2 cellular contexts compared by ENCODE assay signal in the genomic region with DNA sequence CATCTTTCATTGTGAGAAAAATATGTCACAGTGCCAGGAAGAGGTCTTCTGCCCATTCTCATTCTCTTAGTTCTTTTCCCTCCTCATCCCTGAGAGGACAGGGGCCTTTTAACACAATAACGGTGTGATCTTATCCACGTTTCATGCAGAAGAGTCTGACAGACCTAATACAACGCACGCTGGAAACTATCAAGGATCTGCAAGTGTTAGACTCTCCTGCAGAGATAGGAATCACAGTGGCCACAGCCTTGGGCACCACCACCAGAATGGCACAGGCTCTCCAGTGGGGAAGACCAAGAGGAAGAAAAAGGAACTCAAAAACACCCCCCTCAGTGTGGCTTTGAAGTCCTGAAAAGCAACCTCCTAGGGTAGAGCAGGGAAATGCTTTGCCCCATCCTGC.
TF ChIP-seq lines count a peak whose summit lies in the region.

No MANE protein-coding gene starts in this region.

TF ChIP-seq in SK-N-SH, 30 proteins besides CTCF, POLR2A, EP300 and RAD21 (continued from another document):
- TF ChIP-seq TEAD4 (IDR thresholded peaks at IDR 0.05; ENCODE audit: borderline replicate concordance, insufficient read depth) (no peak), SIN3A (IDR thresholded peaks at IDR 0.05; ENCODE audit: borderline replicate concordance, low read depth, low read length) (no peak), FOXM1 (IDR thresholded peaks at IDR 0.05; ENCODE audit: low read depth) (no peak), POLR2AphosphoS5 (IDR thresholded peaks at IDR 0.05; ENCODE audit: low read depth, low read length) (no peak), MXI1 (IDR thresholded peaks at IDR 0.05; ENCODE audit: low read depth, low read length) (peak; percentile 67; the same call in 1 of the 2 replicates), RCOR1 (IDR thresholded peaks at IDR 0.05; ENCODE audit: low read length) (no peak; the same call in 1 of the 2 replicates), RFX5 (IDR thresholded peaks at IDR 0.05; ENCODE audit: low read length) (no peak), NFIC (IDR thresholded peaks at IDR 0.05; ENCODE audit: borderline replicate concordance) (no peak), CHD2 (IDR thresholded peaks at IDR 0.05; ENCODE audit: low read length, partially characterized antibody) (no peak), ELF1 (IDR thresholded peaks at IDR 0.05) (no peak), GATA2 (CRISPR knock-in tag; IDR thresholded peaks at IDR 0.05) (peak; percentile 89), TAF1 (IDR thresholded peaks at IDR 0.05; ENCODE audit: borderline replicate concordance, low read depth, low read length) (no peak)
- TF ChIP-seq, protein P1, sequence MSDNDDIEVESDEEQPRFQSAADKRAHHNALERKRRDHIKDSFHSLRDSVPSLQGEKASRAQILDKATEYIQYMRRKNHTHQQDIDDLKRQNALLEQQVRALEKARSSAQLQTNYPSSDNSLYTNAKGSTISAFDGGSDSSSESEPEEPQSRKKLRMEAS (IDR thresholded peaks at IDR 0.05; ENCODE audit: low read depth), result no peak
- TF ChIP-seq, protein P2, sequence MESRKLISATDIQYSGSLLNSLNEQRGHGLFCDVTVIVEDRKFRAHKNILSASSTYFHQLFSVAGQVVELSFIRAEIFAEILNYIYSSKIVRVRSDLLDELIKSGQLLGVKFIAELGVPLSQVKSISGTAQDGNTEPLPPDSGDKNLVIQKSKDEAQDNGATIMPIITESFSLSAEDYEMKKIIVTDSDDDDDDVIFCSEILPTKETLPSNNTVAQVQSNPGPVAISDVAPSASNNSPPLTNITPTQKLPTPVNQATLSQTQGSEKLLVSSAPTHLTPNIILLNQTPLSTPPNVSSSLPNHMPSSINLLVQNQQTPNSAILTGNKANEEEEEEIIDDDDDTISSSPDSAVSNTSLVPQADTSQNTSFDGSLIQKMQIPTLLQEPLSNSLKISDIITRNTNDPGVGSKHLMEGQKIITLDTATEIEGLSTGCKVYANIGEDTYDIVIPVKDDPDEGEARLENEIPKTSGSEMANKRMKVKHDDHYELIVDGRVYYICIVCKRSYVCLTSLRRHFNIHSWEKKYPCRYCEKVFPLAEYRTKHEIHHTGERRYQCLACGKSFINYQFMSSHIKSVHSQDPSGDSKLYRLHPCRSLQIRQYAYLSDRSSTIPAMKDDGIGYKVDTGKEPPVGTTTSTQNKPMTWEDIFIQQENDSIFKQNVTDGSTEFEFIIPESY (IDR thresholded peaks at IDR 0.05; ENCODE audit: borderline replicate concordance, low read depth), result no peak
- TF ChIP-seq, protein P3, sequence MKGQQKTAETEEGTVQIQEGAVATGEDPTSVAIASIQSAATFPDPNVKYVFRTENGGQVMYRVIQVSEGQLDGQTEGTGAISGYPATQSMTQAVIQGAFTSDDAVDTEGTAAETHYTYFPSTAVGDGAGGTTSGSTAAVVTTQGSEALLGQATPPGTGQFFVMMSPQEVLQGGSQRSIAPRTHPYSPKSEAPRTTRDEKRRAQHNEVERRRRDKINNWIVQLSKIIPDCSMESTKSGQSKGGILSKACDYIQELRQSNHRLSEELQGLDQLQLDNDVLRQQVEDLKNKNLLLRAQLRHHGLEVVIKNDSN (IDR thresholded peaks at IDR 0.05; ENCODE audit: borderline replicate concordance, low read depth), result no peak
- TF ChIP-seq, protein P4, sequence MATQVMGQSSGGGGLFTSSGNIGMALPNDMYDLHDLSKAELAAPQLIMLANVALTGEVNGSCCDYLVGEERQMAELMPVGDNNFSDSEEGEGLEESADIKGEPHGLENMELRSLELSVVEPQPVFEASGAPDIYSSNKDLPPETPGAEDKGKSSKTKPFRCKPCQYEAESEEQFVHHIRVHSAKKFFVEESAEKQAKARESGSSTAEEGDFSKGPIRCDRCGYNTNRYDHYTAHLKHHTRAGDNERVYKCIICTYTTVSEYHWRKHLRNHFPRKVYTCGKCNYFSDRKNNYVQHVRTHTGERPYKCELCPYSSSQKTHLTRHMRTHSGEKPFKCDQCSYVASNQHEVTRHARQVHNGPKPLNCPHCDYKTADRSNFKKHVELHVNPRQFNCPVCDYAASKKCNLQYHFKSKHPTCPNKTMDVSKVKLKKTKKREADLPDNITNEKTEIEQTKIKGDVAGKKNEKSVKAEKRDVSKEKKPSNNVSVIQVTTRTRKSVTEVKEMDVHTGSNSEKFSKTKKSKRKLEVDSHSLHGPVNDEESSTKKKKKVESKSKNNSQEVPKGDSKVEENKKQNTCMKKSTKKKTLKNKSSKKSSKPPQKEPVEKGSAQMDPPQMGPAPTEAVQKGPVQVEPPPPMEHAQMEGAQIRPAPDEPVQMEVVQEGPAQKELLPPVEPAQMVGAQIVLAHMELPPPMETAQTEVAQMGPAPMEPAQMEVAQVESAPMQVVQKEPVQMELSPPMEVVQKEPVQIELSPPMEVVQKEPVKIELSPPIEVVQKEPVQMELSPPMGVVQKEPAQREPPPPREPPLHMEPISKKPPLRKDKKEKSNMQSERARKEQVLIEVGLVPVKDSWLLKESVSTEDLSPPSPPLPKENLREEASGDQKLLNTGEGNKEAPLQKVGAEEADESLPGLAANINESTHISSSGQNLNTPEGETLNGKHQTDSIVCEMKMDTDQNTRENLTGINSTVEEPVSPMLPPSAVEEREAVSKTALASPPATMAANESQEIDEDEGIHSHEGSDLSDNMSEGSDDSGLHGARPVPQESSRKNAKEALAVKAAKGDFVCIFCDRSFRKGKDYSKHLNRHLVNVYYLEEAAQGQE (IDR thresholded peaks at IDR 0.05; ENCODE audit: low read depth, low read length), result no peak
- TF ChIP-seq, protein P5, sequence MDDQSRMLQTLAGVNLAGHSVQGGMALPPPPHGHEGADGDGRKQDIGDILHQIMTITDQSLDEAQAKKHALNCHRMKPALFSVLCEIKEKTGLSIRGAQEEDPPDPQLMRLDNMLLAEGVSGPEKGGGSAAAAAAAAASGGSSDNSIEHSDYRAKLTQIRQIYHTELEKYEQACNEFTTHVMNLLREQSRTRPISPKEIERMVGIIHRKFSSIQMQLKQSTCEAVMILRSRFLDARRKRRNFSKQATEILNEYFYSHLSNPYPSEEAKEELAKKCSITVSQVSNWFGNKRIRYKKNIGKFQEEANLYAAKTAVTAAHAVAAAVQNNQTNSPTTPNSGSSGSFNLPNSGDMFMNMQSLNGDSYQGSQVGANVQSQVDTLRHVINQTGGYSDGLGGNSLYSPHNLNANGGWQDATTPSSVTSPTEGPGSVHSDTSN (IDR thresholded peaks at IDR 0.05), result no peak
- TF ChIP-seq, protein P6, sequence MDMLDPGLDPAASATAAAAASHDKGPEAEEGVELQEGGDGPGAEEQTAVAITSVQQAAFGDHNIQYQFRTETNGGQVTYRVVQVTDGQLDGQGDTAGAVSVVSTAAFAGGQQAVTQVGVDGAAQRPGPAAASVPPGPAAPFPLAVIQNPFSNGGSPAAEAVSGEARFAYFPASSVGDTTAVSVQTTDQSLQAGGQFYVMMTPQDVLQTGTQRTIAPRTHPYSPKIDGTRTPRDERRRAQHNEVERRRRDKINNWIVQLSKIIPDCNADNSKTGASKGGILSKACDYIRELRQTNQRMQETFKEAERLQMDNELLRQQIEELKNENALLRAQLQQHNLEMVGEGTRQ (IDR thresholded peaks at IDR 0.05; ENCODE audit: borderline replicate concordance, low read depth, low read length), result no peak

TF ChIP-seq in SK-N-SH treated with all-trans-retinoic acid at 6 μM for 48 hours, 23 proteins besides CTCF, POLR2A, EP300 and RAD21 (continued from another document):
- TF ChIP-seq, protein P7, sequence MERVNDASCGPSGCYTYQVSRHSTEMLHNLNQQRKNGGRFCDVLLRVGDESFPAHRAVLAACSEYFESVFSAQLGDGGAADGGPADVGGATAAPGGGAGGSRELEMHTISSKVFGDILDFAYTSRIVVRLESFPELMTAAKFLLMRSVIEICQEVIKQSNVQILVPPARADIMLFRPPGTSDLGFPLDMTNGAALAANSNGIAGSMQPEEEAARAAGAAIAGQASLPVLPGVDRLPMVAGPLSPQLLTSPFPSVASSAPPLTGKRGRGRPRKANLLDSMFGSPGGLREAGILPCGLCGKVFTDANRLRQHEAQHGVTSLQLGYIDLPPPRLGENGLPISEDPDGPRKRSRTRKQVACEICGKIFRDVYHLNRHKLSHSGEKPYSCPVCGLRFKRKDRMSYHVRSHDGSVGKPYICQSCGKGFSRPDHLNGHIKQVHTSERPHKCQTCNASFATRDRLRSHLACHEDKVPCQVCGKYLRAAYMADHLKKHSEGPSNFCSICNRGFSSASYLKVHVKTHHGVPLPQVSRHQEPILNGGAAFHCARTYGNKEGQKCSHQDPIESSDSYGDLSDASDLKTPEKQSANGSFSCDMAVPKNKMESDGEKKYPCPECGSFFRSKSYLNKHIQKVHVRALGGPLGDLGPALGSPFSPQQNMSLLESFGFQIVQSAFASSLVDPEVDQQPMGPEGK (CRISPR knock-in tag; IDR thresholded peaks at IDR 0.05; ENCODE audit: borderline replicate concordance), result no peak
- TF ChIP-seq BACH2 (CRISPR knock-in tag; IDR thresholded peaks at IDR 0.05; ENCODE audit: borderline replicate concordance) (no peak), CSDC2 (CRISPR knock-in tag; IDR thresholded peaks at IDR 0.05) (no peak), ARNTL (CRISPR knock-in tag; IDR thresholded peaks at IDR 0.05; ENCODE audit: borderline replicate concordance, low read depth) (no peak), ESRRG (CRISPR knock-in tag; IDR thresholded peaks at IDR 0.05) (no peak), ZFP30 (CRISPR knock-in tag; IDR thresholded peaks at IDR 0.05) (no peak), ZNF565 (CRISPR knock-in tag; conservative IDR thresholded peaks at IDR 0.05; ENCODE audit: low read depth) (no peak)
